7 cellular contexts compared by ENCODE assay signal in genomic region chr12:8912910-8913309, GRCh38. TPM values are rescaled to one million over a fixed set of nuclear protein-coding genes. Genes with fewer than 3 reads are reported as not detected.
A peak's percentile ranks its signal among the peaks of the same experiment; 100 is the strongest.
DNase-seq lines count a peak whose midpoint lies in the region; ATAC-seq and TF ChIP-seq lines count a peak whose summit lies in the region.

No MANE protein-coding gene starts in this region.

- no peaks in the 10 kb centered on the region for H3K9me3 ChIP-seq in mesodermal cell (ENCODE audit: control insufficient read depth, low read length)

- ATAC-seq in HG03571 (IDR thresholded peaks at IDR 0.05; ENCODE audit: unreplicated experiment): no peak
- ATAC-seq in GM18520 (IDR thresholded peaks at IDR 0.05; ENCODE audit: unreplicated experiment): no peak

- H3K9me3 Mint-ChIP-seq in brain: no peaks in the 10 kb centered on the region

- peaks cover 15% of the 10 kb centered on the region for H3K4me1 ChIP-seq in mesodermal cell (ENCODE audit: control insufficient read depth, insufficient read depth, low read length, poor library complexity, severe bottlenecking)

- H3K36me3 ChIP-seq in mesodermal cell (ENCODE audit: control insufficient read depth, insufficient read depth, low read length): no peaks in the 10 kb centered on the region

- H3K4me1 Mint-ChIP-seq in brain: peaks cover 39% of the 10 kb centered on the region

- 10 to 11% methylated on average over 7 to 8 of the region's 9 CpGs for WGBS in mesodermal cell (ENCODE audit: insufficient coverage in 2 of 2), 2 experiments

- H3K36me3 Mint-ChIP-seq in brain: no peaks in the 10 kb centered on the region

- H3K27me3 Mint-ChIP-seq in brain: no peaks in the 10 kb centered on the region

- H3K27ac Mint-ChIP-seq in brain: peak overlapping the region; percentile 95 to 100 (median 99)

- peak; percentile 26 for DNase-seq in GM12865 (ENCODE audit: low read depth)
- DNase-seq in NAMALWA (ENCODE audit: low spot score): peak; percentile 72
- DNase-seq in AG08395 (ENCODE audit: low spot score): no peak

- H3K4me3 ChIP-seq in GM12865 (ENCODE audit: low read depth, low read length) (no peak overlapping the region), mesodermal cell (ENCODE audit: extremely low read depth, insufficient read depth, low read length, poor library complexity, severe bottlenecking) (peak overlapping the region; percentile 58)

- TF ChIP-seq CTCF in GM12865 (IDR thresholded peaks at IDR 0.05; ENCODE audit: insufficient read depth, low read depth, low read length, missing control alignments) (peak; percentile 16), brain (conservative IDR thresholded peaks at IDR 0.05) (peak in 1 of 2 experiments; percentile 56)

- H3K4me3 Mint-ChIP-seq in brain: peak overlapping the region; percentile 90 to 96 (median 94)

- peak overlapping the region; percentile 97 for H3K27ac ChIP-seq in mesodermal cell (ENCODE audit: low read depth, low read length, severe bottlenecking)

RNA-seq across cellular contexts. Expression of gene PHC1, which starts 1.4 kb away (rescaled TPM):
- polyA plus RNA-seq in brain (ENCODE audit: insufficient read depth, low read depth, low replicate concordance): 54.5 TPM
- polyA plus RNA-seq in mesodermal cell (2013, experiment 1 of 2): 70.3 TPM
- polyA plus RNA-seq in mesodermal cell (2013, experiment 2 of 2): 57.2 TPM

RNA-seq across cellular contexts. Expression of gene M6PR, which starts 36.5 kb away (rescaled TPM):
- 71.5 TPM for polyA plus RNA-seq in brain (ENCODE audit: insufficient read depth, low read depth, low replicate concordance)
- polyA plus RNA-seq in mesodermal cell (2013, experiment 1 of 2): 103 TPM
- 93.1 TPM for polyA plus RNA-seq in mesodermal cell (2013, experiment 2 of 2)
